Comparison of ENCODE assay signal across 18 cellular contexts in the genomic region with DNA sequence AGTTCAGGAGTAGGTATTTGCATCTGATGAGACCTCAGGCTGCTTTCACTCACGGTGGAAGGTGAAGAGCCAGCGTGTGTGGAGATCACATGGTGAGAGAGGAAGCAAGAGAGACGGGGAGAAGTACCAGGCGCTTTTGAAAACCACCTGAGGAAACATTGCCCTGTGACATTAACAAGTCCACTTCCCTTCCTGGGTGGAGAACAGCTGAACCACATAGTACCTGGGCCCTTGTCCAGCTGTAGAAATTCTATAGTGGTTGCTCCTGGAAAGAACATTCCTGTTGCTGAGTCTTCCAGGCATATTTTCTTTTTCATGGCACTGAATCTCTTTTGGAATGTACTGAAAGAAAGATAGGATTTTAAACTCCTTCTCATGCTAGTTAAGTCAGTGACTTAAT.
DNase-seq lines count a peak whose midpoint lies in the region; ATAC-seq, FAIRE-seq and TF ChIP-seq lines count a peak whose summit lies in the region.
"Had no signal": no experiment of that assay in that cellular context is flagged by ENCODE, and none has a peak within 500 bp of the region (broad histone marks: within the 10 kb centered on the region; RNA-seq: fewer than 3 reads in every experiment).

No MANE protein-coding gene starts in this region.

- RAD21 ChIA-PET in GM12878 (lab: Charles Lee; ENCODE audit: unreplicated experiment), result no interaction called here

- H3K4me1 ChIP-seq in IMR-90 (ENCODE audit: control insufficient read depth, insufficient read depth, low read length), result peaks cover 6% of the 10 kb centered on the region
- H3K4me1 ChIP-seq in GM12878 (ENCODE audit: control insufficient read depth, insufficient read depth, low read length), result no peaks in the 10 kb centered on the region
- H3K4me1 ChIP-seq: BE2C, suprapubic skin had no signal

- peak overlapping the region; percentile 0; the same call in 1 of the 2 replicates for H3K23ac ChIP-seq in IMR-90 (ENCODE audit: low read depth, low read length)

- no peak overlapping the region for H3K27ac ChIP-seq in IMR-90 (ENCODE audit: insufficient read depth, low read length)
- no peak overlapping the region for H3K27ac ChIP-seq in GM12878 (ENCODE audit: control insufficient read depth, insufficient read depth)
- no peak overlapping the region for H3K27ac ChIP-seq in RWPE1
- H3K27ac ChIP-seq: ovary, suprapubic skin had no signal

- H2BK5ac ChIP-seq in IMR-90 (ENCODE audit: low read depth, low read length, poor library complexity, severe bottlenecking), result no peak overlapping the region

- H4K20me1 ChIP-seq in IMR-90 (ENCODE audit: insufficient read depth, low read length) (no peaks in the 10 kb centered on the region), GM12878 (ENCODE audit: control insufficient read depth, insufficient read depth) (no peaks in the 10 kb centered on the region)

- H2BK120ac ChIP-seq in IMR-90 (ENCODE audit: low read depth, low read length), result peak overlapping the region; percentile 89; the same call in 1 of the 2 replicates

- POLR2A ChIA-PET in IMR-90 (lab: Charles Lee; ENCODE audit: unreplicated experiment), result no interaction called here
- POLR2A ChIA-PET in GM12878 (lab: Charles Lee), result no interaction called here
- POLR2A ChIA-PET in RWPE1 (lab: Yijun Ruan, JAX; ENCODE audit: low non-redundant PET), result no interaction called here

- no peak overlapping the region for H4K91ac ChIP-seq in IMR-90 (ENCODE audit: insufficient read depth, low read depth, low read length)

- no peak overlapping the region for H4K5ac ChIP-seq in IMR-90 (ENCODE audit: low read depth, low read length)

- no peak overlapping the region for H2BK15ac ChIP-seq in IMR-90 (ENCODE audit: low read depth, low read length)

- peak; percentile 62 for ATAC-seq in IMR-90 (ENCODE audit: low read depth)
- peak; percentile 42; the same call in 1 of the 3 replicates for ATAC-seq in GM12878
- peak; percentile 27 to 58 for ATAC-seq in naive B cell (ENCODE audit: low read depth in 2 of 2)

- H4K8ac ChIP-seq in IMR-90 (ENCODE audit: low read depth in 2 of 2, low read length in 2 of 2), result peak overlapping the region in 1 of 2 experiments; percentile 35; a peak in 2 of 4 replicates

- peaks cover 13% of the 10 kb centered on the region for H3K9me3 ChIP-seq in IMR-90 (ENCODE audit: control insufficient read depth, insufficient read depth, low read length)
- no peaks in the 10 kb centered on the region; the same call in 2 of the 3 replicates for H3K9me3 ChIP-seq in GM12878 (replicated peaks; ENCODE audit: control insufficient read depth, insufficient read depth, low read length)
- H3K9me3 ChIP-seq: BE2C, ovary, suprapubic skin had no signal

- no peaks in the 10 kb centered on the region for H3K79me1 ChIP-seq in IMR-90 (ENCODE audit: low read depth in 1 of 2, low read length in 2 of 2)

- H3K36me3 ChIP-seq in IMR-90 (ENCODE audit: control insufficient read depth, insufficient read depth, low read length) (no peaks in the 10 kb centered on the region), GM12878 (ENCODE audit: control insufficient read depth in 2 of 2, insufficient read depth in 2 of 2, low read length in 1 of 2) (no peaks in the 10 kb centered on the region; a peak in 1 of 4 replicates)
- H3K36me3 ChIP-seq: BE2C, ovary, suprapubic skin had no signal

- no peak overlapping the region for H2AFZ ChIP-seq in IMR-90 (replicated peaks; ENCODE audit: low read length, poor library complexity)
- H2AFZ ChIP-seq in GM12878 (ENCODE audit: control insufficient read depth, low read depth, low read length), result no peak overlapping the region

- H3K79me2 ChIP-seq in GM12878 (ENCODE audit: control insufficient read depth, insufficient read depth, low read length), result no peaks in the 10 kb centered on the region

- no peak for FAIRE-seq in GM12878 (lab: Jason Lieb, UNC)

- H3K4me2 ChIP-seq in IMR-90 (ENCODE audit: low read depth, low read length) (no peak overlapping the region), GM12878 (ENCODE audit: control insufficient read depth, insufficient read depth) (no peak overlapping the region)

- in situ Hi-C loops in IMR-90 (cut with MboI; ENCODE audit: low sequenced_read_pairs) (no loop called here), GM12878 (cut with MboI) (no loop called here)

- peaks cover 9% of the 10 kb centered on the region for H3K9me1 ChIP-seq in IMR-90 (ENCODE audit: insufficient read depth, low read length)

- H3K4me1 Mint-ChIP-seq in naive B cell, result peaks cover 6 to 19% (median 6%) of the 10 kb centered on the region in 3 donors

- H3K56ac ChIP-seq in IMR-90 (ENCODE audit: extremely low read depth, insufficient read depth, low read length), result no peak overlapping the region

- DNase-seq in AG20443 (ENCODE audit: low spot score) (peak; percentile 60), IMR-90 (peak; percentile 50), GM12878 (ENCODE audit: low read depth, low spot score) (no peak), naive B cell (no peak), RWPE1 (ENCODE audit: low spot score) (no peak), NCI-H1694 treated with DMSO at 0.1 percent for 48 hours (lab: John Stamatoyannopoulos, UW) (no peak), GM19238 (ENCODE audit: insufficient read length, low spot score) (no peak), ureter (ENCODE audit: low spot score) (no peak)
- DNase-seq: activated CD4-positive, alpha-beta T cell treated with anti-CD3 and anti-CD28 coated beads for 1 hour; BE2C; dorsolateral prefrontal cortex; Karpas-422; NCI-H1694; NCI-H524; ovary; RPMI8226 had no signal

- no peak overlapping the region for H2AK9ac ChIP-seq in IMR-90 (replicated peaks; ENCODE audit: low read depth, low read length, poor library complexity)

- H3K4me3 Mint-ChIP-seq in naive B cell, result no peak overlapping the region
- H3K4me3 Mint-ChIP-seq: T-helper 1 cell treated with Interleukin-12 subunit alpha and Interleukin-12 subunit beta and Interleukin-4 antibody, amounts not matched to agents 30 μg/mL and 1 μg/mL, for 36 hours had no signal

- no CpG with 5 or more reads among the region's 4 CpGs for WGBS in IMR-90 (ENCODE audit: extremely low coverage in 2 of 2, insufficient read length in 1 of 2), 2 experiments
- 0% methylated on average over 4 of the region's 4 CpGs for WGBS in GM12878 (ENCODE audit: insufficient coverage, insufficient replicate concordance, low lambda C conversion rate, missing lambda C conversion rate)

- H3K14ac ChIP-seq in IMR-90 (replicated peaks; ENCODE audit: low read depth, low read length), result 0 out of 2 replicates have a peak overlapping the region, but pooled peaks have one; percentile 76

- H3K36me3 Mint-ChIP-seq in naive B cell, result no peaks in the 10 kb centered on the region

- H2BK20ac ChIP-seq in IMR-90 (ENCODE audit: low read depth, low read length), result 0 out of 2 replicates have a peak overlapping the region, but pooled peaks have one; percentile 57

- H3K27me3 ChIP-seq in IMR-90 (ENCODE audit: control insufficient read depth, insufficient read depth, low read length), result peaks cover 7% of the 10 kb centered on the region
- no peaks in the 10 kb centered on the region; a peak in 1 of 4 replicates for H3K27me3 ChIP-seq in GM12878 (replicated peaks in 1 of 2; ENCODE audit: control insufficient read depth in 2 of 2, insufficient read depth in 2 of 2, low read length in 1 of 2)
- H3K27me3 ChIP-seq: dorsolateral prefrontal cortex, ovary, suprapubic skin had no signal

- H3K27ac Mint-ChIP-seq in naive B cell, result peak overlapping the region in 1 of 6 donors; percentile 95
- H3K27ac Mint-ChIP-seq: T-helper 1 cell treated with Interleukin-12 subunit alpha and Interleukin-12 subunit beta and Interleukin-4 antibody, amounts not matched to agents 30 μg/mL and 1 μg/mL, for 36 hours had no signal

- TF ChIP-seq RAD21 in IMR-90 (IDR thresholded peaks at IDR 0.05; ENCODE audit: low read length), result no peak
- TF ChIP-seq RAD21 in GM12878 (IDR thresholded peaks at IDR 0.05; ENCODE audit: insufficient read depth, low read depth, low read length), result no peak

- H3K4ac ChIP-seq in IMR-90 (ENCODE audit: low read depth, low read length), result 0 out of 2 replicates have a peak overlapping the region, but pooled peaks have one; percentile 29

- BruUV-seq in IMR-90 (replicated peaks; lab: Mats Ljungman, UMichigan) (no TSS peak), GM12878 (replicated peaks; lab: Mats Ljungman, UMichigan) (no TSS peak)

- intact Hi-C loops in IMR-90 (cut with micrococcal nuclease) (no loop called here), GM12878 (cut with micrococcal nuclease; ENCODE audit: unreplicated experiment) (no loop called here)

- TF ChIP-seq POLR2A in IMR-90 (IDR thresholded peaks at IDR 0.05; ENCODE audit: low read depth, low read length) (no peak), GM12878 (IDR thresholded peaks at IDR 0.05; ENCODE audit: low read depth, low read length) (no peak)

- TF ChIP-seq CTCF in IMR-90 (conservative IDR thresholded peaks at IDR 0.05; ENCODE audit: low read depth, low read length), result no peak
- no peak for TF ChIP-seq CTCF in GM12878 (IDR thresholded peaks at IDR 0.05 in 2 of 3, conservative IDR thresholded peaks at IDR 0.05 in 1 of 3; ENCODE audit: control insufficient read depth in 2 of 3, extremely low read depth in 1 of 3, insufficient read depth in 1 of 3, low read depth in 3 of 3, low read length in 3 of 3)
- no peak for TF ChIP-seq CTCF in RWPE1 (conservative IDR thresholded peaks at IDR 0.05; ENCODE audit: low read depth)

- H3K9ac ChIP-seq in IMR-90 (ENCODE audit: low read depth, low read length) (no peak overlapping the region), GM12878 (ENCODE audit: control insufficient read depth, insufficient read depth, low read length) (no peak overlapping the region)

- no peak overlapping the region for H3K18ac ChIP-seq in IMR-90 (ENCODE audit: low read depth, low read length)

- SMC1A ChIA-PET in GM12878 (lab: Charles Lee; ENCODE audit: uncharacterized antibody, unreplicated experiment), result interaction anchor here (0.7 kb wide), 1 partner anchor 208 kb away, joined by 3 read pairs; no protein-coding TSS in a partner anchor

- H3K4me3 ChIP-seq in IMR-90 (ENCODE audit: insufficient read depth, low read depth, low read length) (no peak overlapping the region), GM12878 (no peak overlapping the region)
- H3K4me3 ChIP-seq: dorsolateral prefrontal cortex, ovary, suprapubic skin had no signal

- CTCF ChIA-PET in IMR-90 (lab: Yijun Ruan, JAX) (no interaction called here), GM12878 (lab: Yijun Ruan, JAX) (interaction anchor here (1.2 kb wide), 1 partner anchor 31 kb away, joined by 3 read pairs; no protein-coding TSS in a partner anchor), RWPE1 (lab: Yijun Ruan, JAX) (no interaction called here)

- no peak for TF ChIP-seq EP300 in GM12878 (IDR thresholded peaks at IDR 0.05; ENCODE audit: borderline replicate concordance in 1 of 2, control insufficient read depth in 1 of 2, low read depth in 2 of 2, low read length in 2 of 2)

- peak overlapping the region; percentile 92; the same call in 1 of the 2 replicates for H2AK5ac ChIP-seq in IMR-90 (ENCODE audit: low read depth, low read length)

- dilution Hi-C loops in IMR-90 (cut with HindIII; ENCODE audit: low sequenced_read_pairs, unreplicated experiment), result no loop called here

- no peaks in the 10 kb centered on the region for H3K9me3 Mint-ChIP-seq in naive B cell
- H3K9me3 Mint-ChIP-seq: T-helper 1 cell treated with Interleukin-12 subunit alpha and Interleukin-12 subunit beta and Interleukin-4 antibody, amounts not matched to agents 30 μg/mL and 1 μg/mL, for 36 hours had no signal

- peaks cover 4 to 26% (median 16%) of the 10 kb centered on the region in 3 donors for H3K27me3 Mint-ChIP-seq in naive B cell

TF ChIP-seq in GM12878, 131 proteins besides CTCF, POLR2A, EP300 and RAD21:
- TF ChIP-seq CHD4 (IDR thresholded peaks at IDR 0.05), result no peak
- peak; percentile 37 for TF ChIP-seq RAD51 (IDR thresholded peaks at IDR 0.05)

Comparison
In these comparisons a context has a peak if more than half of its experiments do, and no peak if none do; other contexts are left out.
1. DNase-seq: peak in AG20443 (single experiment) and IMR-90 (single experiment); none in GM12878 (single experiment), naive B cell (single experiment), RWPE1 (single experiment), NCI-H1694 treated with DMSO at 0.1 percent for 48 hours (single experiment), GM19238 (single experiment) and ureter (single experiment).
2. Peak in every context shown above with its lines, with median percentiles within 50 percentile points of each other: ATAC-seq.